Comparison of ENCODE assay signal across 1 cellular context in the genomic region with DNA sequence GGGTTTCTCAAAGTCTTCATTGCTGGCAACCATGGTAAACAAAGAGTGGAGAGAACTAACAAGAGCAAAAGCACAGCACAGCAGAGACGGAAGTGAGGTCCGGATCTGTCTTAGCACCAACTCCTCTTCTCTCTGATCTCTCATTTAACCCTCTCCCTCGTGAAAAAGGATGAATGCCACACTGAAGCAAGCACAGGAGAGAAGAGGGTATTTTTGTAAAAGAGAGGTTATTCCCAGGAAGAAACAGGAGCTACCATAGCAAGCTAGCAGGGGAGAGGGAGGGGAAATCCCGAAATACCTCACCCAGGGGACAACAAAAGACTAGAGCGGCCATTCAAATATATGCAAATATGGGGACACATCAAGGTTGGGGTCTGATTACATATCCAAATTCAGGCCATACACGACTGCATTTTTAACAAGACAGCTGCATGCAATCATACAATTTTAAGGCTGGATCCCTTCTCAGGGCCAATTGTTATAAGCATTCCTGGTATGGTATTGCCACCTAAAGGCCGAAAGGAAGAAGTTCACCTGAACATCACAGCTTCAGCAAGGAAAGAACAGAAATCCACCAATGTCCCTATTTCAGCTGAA.
TF ChIP-seq lines count a peak whose summit lies in the region.

No MANE protein-coding gene starts in this region.

TF ChIP-seq in K562, 482 proteins besides CTCF, POLR2A, EP300 and RAD21 (continued from another document):
- TF ChIP-seq, protein P1, sequence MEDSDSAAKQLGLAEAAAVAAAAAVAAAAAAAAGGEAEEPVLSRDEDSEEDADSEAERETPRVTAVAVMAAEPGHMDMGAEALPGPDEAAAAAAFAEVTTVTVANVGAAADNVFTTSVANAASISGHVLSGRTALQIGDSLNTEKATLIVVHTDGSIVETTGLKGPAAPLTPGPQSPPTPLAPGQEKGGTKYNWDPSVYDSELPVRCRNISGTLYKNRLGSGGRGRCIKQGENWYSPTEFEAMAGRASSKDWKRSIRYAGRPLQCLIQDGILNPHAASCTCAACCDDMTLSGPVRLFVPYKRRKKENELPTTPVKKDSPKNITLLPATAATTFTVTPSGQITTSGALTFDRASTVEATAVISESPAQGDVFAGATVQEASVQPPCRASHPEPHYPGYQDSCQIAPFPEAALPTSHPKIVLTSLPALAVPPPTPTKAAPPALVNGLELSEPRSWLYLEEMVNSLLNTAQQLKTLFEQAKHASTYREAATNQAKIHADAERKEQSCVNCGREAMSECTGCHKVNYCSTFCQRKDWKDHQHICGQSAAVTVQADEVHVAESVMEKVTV (CRISPR knock-in tag; IDR thresholded peaks at IDR 0.05): peak; percentile 62
- TF ChIP-seq ZNF140 (CRISPR knock-in tag; IDR thresholded peaks at IDR 0.05): no peak
- TF ChIP-seq ZBED1 (IDR thresholded peaks at IDR 0.05): no peak
- TF ChIP-seq ZNF780A (CRISPR knock-in tag; IDR thresholded peaks at IDR 0.05): no peak
- TF ChIP-seq CHD1 (IDR thresholded peaks at IDR 0.05; ENCODE audit: low read length): no peak
- no peak for TF ChIP-seq PPARD (CRISPR knock-in tag; IDR thresholded peaks at IDR 0.05)
- TF ChIP-seq, protein P2, sequence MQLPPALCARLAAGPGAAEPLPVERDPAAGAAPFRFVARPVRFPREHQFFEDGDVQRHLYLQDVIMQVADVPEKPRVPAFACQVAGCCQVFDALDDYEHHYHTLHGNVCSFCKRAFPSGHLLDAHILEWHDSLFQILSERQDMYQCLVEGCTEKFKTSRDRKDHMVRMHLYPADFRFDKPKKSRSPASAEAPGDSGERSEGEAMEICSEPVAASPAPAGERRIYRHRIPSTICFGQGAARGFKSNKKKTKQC (CRISPR knock-in tag; IDR thresholded peaks at IDR 0.05): no peak
- TF ChIP-seq SIN3A (IDR thresholded peaks at IDR 0.05; ENCODE audit: borderline replicate concordance in 2 of 2, control insufficient read depth in 1 of 2, low read depth in 2 of 2, low read length in 2 of 2): no peak
- no peak for TF ChIP-seq U2AF2 (optimal IDR thresholded peaks at IDR 0.05; ENCODE audit: low read depth, low read length)
- TF ChIP-seq CTBP1 (IDR thresholded peaks at IDR 0.05; ENCODE audit: borderline replicate concordance): no peak
- TF ChIP-seq SMC3 (conservative IDR thresholded peaks at IDR 0.05; ENCODE audit: insufficient read depth, low read depth, low read length): peak; percentile 63
TF ChIP-seq in K562: peak in this region for 2.
